8 cellular contexts compared by ENCODE assay signal in genomic region chr15:60362318-60363023, GRCh38. TPM values are rescaled to one million over a fixed set of nuclear protein-coding genes. Genes with fewer than 3 reads are reported as not detected.
DNase-seq lines count a peak whose midpoint lies in the region; ATAC-seq and TF ChIP-seq lines count a peak whose summit lies in the region.

No MANE protein-coding gene starts in this region.

- no peak overlapping the region for H3K4me3 Mint-ChIP-seq in activated CD4-positive, alpha-beta T cell treated with anti-CD3 and anti-CD28 coated beads for 36 hours
- peak overlapping the region; percentile 18 for H3K4me3 Mint-ChIP-seq in activated T-helper 2 cell treated with anti-CD3 and anti-CD28 coated beads, Interferon-gamma antibody, Interleukin-2, Interleukin-4, amounts not matched to agents 10 μg/mL and 5 μg/mL and 100 μg/mL, durations not matched to agents 14 hours and 24 hours and 36 hours (ENCODE audit: low read depth)

- peak; percentile 74 for DNase-seq in activated CD4-positive, alpha-beta T cell treated with anti-CD3 and anti-CD28 coated beads for 36 hours
- no peak for DNase-seq in activated CD4-positive, alpha-beta T cell treated with anti-CD3 and anti-CD28 coated beads, Interleukin-2, amount 50 U/mL, for 1 hour
- DNase-seq in activated T-helper 2 cell treated with anti-CD3 and anti-CD28 coated beads, Interferon-gamma antibody, Interleukin-2, Interleukin-4, amounts not matched to agents 10 μg/mL and 5 μg/mL and 100 μg/mL, durations not matched to agents 14 hours and 24 hours and 36 hours (ENCODE audit: low spot score), result peak; percentile 52
- DNase-seq in iris pigment epithelial cell (ENCODE audit: low read depth) (peak; percentile 81), transverse colon (no peak), mesenteric fat pad (ENCODE audit: low spot score) (no peak)

- H3K9me3 ChIP-seq in transverse colon, result no peaks in the 10 kb centered on the region

- no peak for TF ChIP-seq EP300 in transverse colon (IDR thresholded peaks at IDR 0.05; ENCODE audit: low read depth)

- H3K4me3 ChIP-seq in transverse colon, result no peak overlapping the region

- peak overlapping the region; percentile 53 for H3K27ac Mint-ChIP-seq in activated CD4-positive, alpha-beta T cell treated with anti-CD3 and anti-CD28 coated beads for 36 hours
- peak overlapping the region; percentile 72 for H3K27ac Mint-ChIP-seq in activated T-helper 2 cell treated with anti-CD3 and anti-CD28 coated beads, Interferon-gamma antibody, Interleukin-2, Interleukin-4, amounts not matched to agents 10 μg/mL and 5 μg/mL and 100 μg/mL, durations not matched to agents 14 hours and 24 hours and 36 hours

- H3K36me3 ChIP-seq in transverse colon, result peaks cover 0 to 38% (median 8%) of the 10 kb centered on the region in 4 donors

- H3K4me1 ChIP-seq in transverse colon, result peaks cover 8 to 37% (median 25%) of the 10 kb centered on the region in 4 donors

- intact Hi-C loops in activated CD4-positive, alpha-beta T cell treated with anti-CD3 and anti-CD28 coated beads for 36 hours (cut with DNase I, micrococcal nuclease), result loop anchor here (2.0 to 5.0 kb wide), 8 partner anchors 26 to 555 kb away; partner anchors contain the start of gene ICE2 (in 1 of the 2)
- intact Hi-C loops in activated T-helper 2 cell treated with anti-CD3 and anti-CD28 coated beads, Interferon-gamma antibody, Interleukin-2, Interleukin-4, amounts not matched to agents 10 μg/mL and 5 μg/mL and 100 μg/mL, durations not matched to agents 14 hours and 24 hours and 36 hours (cut with micrococcal nuclease), result loop anchor here (2.0 kb wide), 3 partner anchors 26 to 220 kb away; partner anchors contain the start of gene ICE2
- intact Hi-C loops in transverse colon (cut with DNase I; ENCODE audit: low total_unique reads), result loop anchor here (5.0 kb wide), 1 partner anchor 85 kb away; no protein-coding TSS in a partner anchor

- H3K4me1 Mint-ChIP-seq in activated CD4-positive, alpha-beta T cell treated with anti-CD3 and anti-CD28 coated beads for 36 hours, result peaks cover 18% of the 10 kb centered on the region
- peaks cover 28% of the 10 kb centered on the region for H3K4me1 Mint-ChIP-seq in activated T-helper 2 cell treated with anti-CD3 and anti-CD28 coated beads, Interferon-gamma antibody, Interleukin-2, Interleukin-4, amounts not matched to agents 10 μg/mL and 5 μg/mL and 100 μg/mL, durations not matched to agents 14 hours and 24 hours and 36 hours (ENCODE audit: low read depth)

- no peaks in the 10 kb centered on the region for H3K27me3 ChIP-seq in transverse colon

- in situ Hi-C loops in transverse colon (cut with MboI; ENCODE audit: low pct_ligation_motif_present in 1 of 4, low pct_unique_long_range_greater_than_20kb in 1 of 4, low sequenced_read_pairs in 3 of 4), result loop anchor here in 1 of 4 donors (5.0 kb wide), 1 partner anchor 75 kb away; no protein-coding TSS in a partner anchor

- ATAC-seq in activated CD4-positive, alpha-beta T cell treated with anti-CD3 and anti-CD28 coated beads for 36 hours, result peak; percentile 97
- ATAC-seq in HG03175 (IDR thresholded peaks at IDR 0.05; ENCODE audit: unreplicated experiment) (no peak), HG03039 (IDR thresholded peaks at IDR 0.05; ENCODE audit: unreplicated experiment) (no peak)

- H3K36me3 Mint-ChIP-seq in activated CD4-positive, alpha-beta T cell treated with anti-CD3 and anti-CD28 coated beads for 36 hours (ENCODE audit: low read depth), result peaks cover 23% of the 10 kb centered on the region
- peaks cover 72% of the 10 kb centered on the region for H3K36me3 Mint-ChIP-seq in activated T-helper 2 cell treated with anti-CD3 and anti-CD28 coated beads, Interferon-gamma antibody, Interleukin-2, Interleukin-4, amounts not matched to agents 10 μg/mL and 5 μg/mL and 100 μg/mL, durations not matched to agents 14 hours and 24 hours and 36 hours (ENCODE audit: low read depth)

- no peaks in the 10 kb centered on the region for H3K9me3 Mint-ChIP-seq in activated CD4-positive, alpha-beta T cell treated with anti-CD3 and anti-CD28 coated beads for 36 hours (ENCODE audit: low read depth)
- H3K9me3 Mint-ChIP-seq in activated T-helper 2 cell treated with anti-CD3 and anti-CD28 coated beads, Interferon-gamma antibody, Interleukin-2, Interleukin-4, amounts not matched to agents 10 μg/mL and 5 μg/mL and 100 μg/mL, durations not matched to agents 14 hours and 24 hours and 36 hours, result no peaks in the 10 kb centered on the region

- peak overlapping the region; percentile 29 to 65 (median 58) for H3K27ac ChIP-seq in transverse colon

- TF ChIP-seq POLR2A in transverse colon (IDR thresholded peaks at IDR 0.05), result no peak

- CTCF ChIA-PET in activated CD4-positive, alpha-beta T cell treated with anti-CD3 and anti-CD28 coated beads for 36 hours (lab: Charles Lee), result interaction anchor here (0.5 to 4.8 kb wide), 26 partner anchors 10 to 570 kb away, joined by 3 to 47 read pairs (median 4); partner anchors contain the start of genes ANXA2 and ICE2

- POLR2A ChIA-PET in activated CD4-positive, alpha-beta T cell treated with anti-CD3 and anti-CD28 coated beads for 36 hours (lab: Charles Lee), result interaction anchor here (0.5 to 1.3 kb wide), 8 partner anchors 29 to 569 kb away, joined by 3 to 7 read pairs (median 4); no protein-coding TSS in a partner anchor

- no peak for TF ChIP-seq CTCF in transverse colon (IDR thresholded peaks at IDR 0.05)

- WGBS in transverse colon (ENCODE audit: low coverage in 1 of 2), 2 donors, result 34 to 50% methylated on average over 8 of the region's 8 CpGs

- no peaks in the 10 kb centered on the region for H3K27me3 Mint-ChIP-seq in activated CD4-positive, alpha-beta T cell treated with anti-CD3 and anti-CD28 coated beads for 36 hours
- no peaks in the 10 kb centered on the region for H3K27me3 Mint-ChIP-seq in activated T-helper 2 cell treated with anti-CD3 and anti-CD28 coated beads, Interferon-gamma antibody, Interleukin-2, Interleukin-4, amounts not matched to agents 10 μg/mL and 5 μg/mL and 100 μg/mL, durations not matched to agents 14 hours and 24 hours and 36 hours (ENCODE audit: low read depth)

RNA-seq across cellular contexts. Expression of gene ANXA2, which starts 35.3 kb away (rescaled TPM):
- total RNA-seq in activated CD4-positive, alpha-beta T cell treated with anti-CD3 and anti-CD28 coated beads for 36 hours, result 10 to 100 TPM; 65.9 to 80.2 TPM
- total RNA-seq in activated T-helper 2 cell treated with anti-CD3 and anti-CD28 coated beads, Interferon-gamma antibody, Interleukin-2, Interleukin-4, amounts not matched to agents 10 μg/mL and 5 μg/mL and 100 μg/mL, durations not matched to agents 14 hours and 24 hours and 36 hours, result 262 and 267 TPM in 2 replicates
- total RNA-seq in transverse colon, result 100 to 1,000 TPM; 487 to 718 (median 620) TPM
- 1,205 TPM for total RNA-seq in mesenteric fat pad

Comparison
In these comparisons a context has a peak if more than half of its experiments do, and no peak if none do; other contexts are left out.
1. DNase-seq: peak in activated CD4-positive, alpha-beta T cell treated with anti-CD3 and anti-CD28 coated beads for 36 hours (single experiment), activated T-helper 2 cell treated with anti-CD3 and anti-CD28 coated beads, Interferon-gamma antibody, Interleukin-2, Interleukin-4, amounts not matched to agents 10 μg/mL and 5 μg/mL and 100 μg/mL, durations not matched to agents 14 hours and 24 hours and 36 hours (single experiment) and iris pigment epithelial cell (single experiment); none in activated CD4-positive, alpha-beta T cell treated with anti-CD3 and anti-CD28 coated beads, Interleukin-2, amount 50 U/mL, for 1 hour (single experiment), transverse colon (single experiment) and mesenteric fat pad (single experiment).